12 cellular contexts compared by ENCODE assay signal in genomic region chr2:105934467-105934866, GRCh38.
DNase-seq lines count a peak whose midpoint lies in the region; ATAC-seq and TF ChIP-seq lines count a peak whose summit lies in the region.
"Had no signal": no experiment of that assay in that cellular context is flagged by ENCODE, and none has a peak within 500 bp of the region (broad histone marks: within the 10 kb centered on the region; RNA-seq: fewer than 3 reads in every experiment).

No MANE protein-coding gene starts in this region.

- H2BK15ac ChIP-seq in neuronal stem cell (ENCODE audit: low read length), result no peak overlapping the region

- H2BK120ac ChIP-seq in neuronal stem cell (ENCODE audit: low read depth, low read length), result no peak overlapping the region

- no peaks in the 10 kb centered on the region for H3K79me2 ChIP-seq in hepatocyte

- no peak overlapping the region for H2BK5ac ChIP-seq in neuronal stem cell (ENCODE audit: low read length)

- H3K27ac ChIP-seq in hepatocyte, result peak overlapping the region; percentile 59
- no peak overlapping the region for H3K27ac ChIP-seq in neuronal stem cell (replicated peaks; ENCODE audit: low read length)

- H3K9ac ChIP-seq in neuronal stem cell (ENCODE audit: low read depth, low read length, poor library complexity), result no peak overlapping the region

- no peaks in the 10 kb centered on the region for H4K20me1 ChIP-seq in hepatocyte (ENCODE audit: insufficient read depth, poor library complexity, severe bottlenecking)

- no peaks in the 10 kb centered on the region for H3K79me1 ChIP-seq in neuronal stem cell (ENCODE audit: low read depth, low read length)

- H4K91ac ChIP-seq in neuronal stem cell (ENCODE audit: low read depth, low read length, poor library complexity), result no peak overlapping the region

- no peaks in the 10 kb centered on the region for H3K9me2 ChIP-seq in hepatocyte (replicated peaks; ENCODE audit: insufficient read depth)

- 17% methylated on average over 7 of the region's 7 CpGs for WGBS in hepatocyte (ENCODE audit: low lambda C conversion rate, missing lambda C conversion rate)
- WGBS in neuronal stem cell (ENCODE audit: extremely low coverage in 2 of 2, insufficient read length in 2 of 2, insufficient replicate concordance in 1 of 2), 2 donors, result no CpG with 5 or more reads among the region's 7 CpGs

- H3K36me3 ChIP-seq in hepatocyte (replicated peaks; ENCODE audit: insufficient read depth, low read depth) (no peaks in the 10 kb centered on the region), neuronal stem cell (replicated peaks in 1 of 2; ENCODE audit: control insufficient read depth in 2 of 2, insufficient read depth in 2 of 2, low read length in 2 of 2) (no peaks in the 10 kb centered on the region)

- H2AFZ ChIP-seq in hepatocyte, result no peak overlapping the region
- H2AFZ ChIP-seq in neuronal stem cell (ENCODE audit: low read length), result no peak overlapping the region

- no peak overlapping the region for H4K8ac ChIP-seq in neuronal stem cell (ENCODE audit: low read depth, low read length)

- peak overlapping the region; percentile 2 for H3K4me2 ChIP-seq in hepatocyte
- H3K4me2 ChIP-seq in neuronal stem cell (ENCODE audit: insufficient read depth, low read length, poor library complexity, severe bottlenecking), result no peak overlapping the region
- H3K4me2 ChIP-seq: smooth muscle cell had no signal

- H3K23ac ChIP-seq in neuronal stem cell (ENCODE audit: low read depth, low read length, poor library complexity), result no peak overlapping the region

- H3K4me1 ChIP-seq in hepatocyte (ENCODE audit: insufficient read depth) (peaks cover 6% of the 10 kb centered on the region), neuronal stem cell (ENCODE audit: control insufficient read depth in 2 of 2, insufficient read depth in 1 of 2, low read depth in 1 of 2, low read length in 2 of 2) (no peaks in the 10 kb centered on the region)

- no peak overlapping the region for H3K4me3 ChIP-seq in hepatocyte
- no peak overlapping the region for H3K4me3 ChIP-seq in neuronal stem cell (ENCODE audit: low read length in 2 of 2)
- H3K4me3 ChIP-seq: smooth muscle cell had no signal

- H2BK12ac ChIP-seq in neuronal stem cell (ENCODE audit: low read length), result no peak overlapping the region

- no peak overlapping the region for H2AK5ac ChIP-seq in neuronal stem cell (ENCODE audit: low read depth, low read length)

- DNase-seq in activated T-cell treated with anti-CD3 and anti-CD28 coated beads, Interleukin-2, amount 50 U/mL, for 1 hour, result peak; percentile 48
- peak; percentile 44 for DNase-seq in hepatocyte (ENCODE audit: low spot score)
- peak; percentile 22 to 64 (median 36) for DNase-seq in stimulated activated naive CD4-positive, alpha-beta T cell (lab: John Stamatoyannopoulos, UW)
- no peak for DNase-seq in neuronal stem cell (ENCODE audit: low spot score)
- DNase-seq: amniotic stem cell, NCI-H1105 treated with DMSO at 0.1 percent for 48 hours, substantia nigra, T1000 had no signal

- peak; percentile 85 for ATAC-seq in activated CD4-positive, CD25-positive, alpha-beta regulatory T cell treated with anti-CD3 and anti-CD28 coated beads, Interleukin-2, amount 50 U/mL, for 24 hours
- no peak for ATAC-seq in GM18858 (IDR thresholded peaks at IDR 0.05; ENCODE audit: unreplicated experiment)
- no peak for ATAC-seq in GM18519 (IDR thresholded peaks at IDR 0.05; ENCODE audit: low FRiP score, unreplicated experiment)

- no peak overlapping the region for H3K18ac ChIP-seq in neuronal stem cell (ENCODE audit: low read length)

- H3K27me3 ChIP-seq in hepatocyte (no peaks in the 10 kb centered on the region), neuronal stem cell (ENCODE audit: control insufficient read depth in 3 of 3, insufficient read depth in 3 of 3, low read depth in 1 of 3, low read length in 3 of 3) (peaks cover 0 to 2% (median 0%) of the 10 kb centered on the region in 3 experiments)

- H3K4ac ChIP-seq in neuronal stem cell (ENCODE audit: low read length), result no peak overlapping the region

- no peak for TF ChIP-seq CTCF in hepatocyte (IDR thresholded peaks at IDR 0.05; ENCODE audit: poor library complexity)

- H3K14ac ChIP-seq in neuronal stem cell (ENCODE audit: low read length), result no peak overlapping the region

- H3K9me3 ChIP-seq in hepatocyte (ENCODE audit: low read depth), result no peaks in the 10 kb centered on the region
- H3K9me3 ChIP-seq in neuronal stem cell (replicated peaks in 1 of 2; ENCODE audit: control insufficient read depth in 2 of 2, insufficient read depth in 1 of 2, low read depth in 1 of 2, low read length in 2 of 2), result peaks cover 5 to 7% of the 10 kb centered on the region in 2 donors

Comparison
In these comparisons a context has a peak if more than half of its experiments do, and no peak if none do; other contexts are left out.
1. ATAC-seq: peak in activated CD4-positive, CD25-positive, alpha-beta regulatory T cell treated with anti-CD3 and anti-CD28 coated beads, Interleukin-2, amount 50 U/mL, for 24 hours (2 of 2); none in GM18858 (single experiment) and GM18519 (single experiment).